In genomic region chrX:136205882-136206281, GRCh38 we compare ENCODE assay signal across 1 cellular context.
TF ChIP-seq lines count a peak whose summit lies in the region.

No MANE protein-coding gene starts in this region.

TF ChIP-seq in WTC11, 78 proteins besides CTCF, POLR2A, EP300 and RAD21 (continued from another document):
- no peak for TF ChIP-seq AFF4 (CRISPR knock-in tag; IDR thresholded peaks at IDR 0.05; ENCODE audit: borderline replicate concordance)
